27 cellular contexts compared by ENCODE assay signal in the genomic region with DNA sequence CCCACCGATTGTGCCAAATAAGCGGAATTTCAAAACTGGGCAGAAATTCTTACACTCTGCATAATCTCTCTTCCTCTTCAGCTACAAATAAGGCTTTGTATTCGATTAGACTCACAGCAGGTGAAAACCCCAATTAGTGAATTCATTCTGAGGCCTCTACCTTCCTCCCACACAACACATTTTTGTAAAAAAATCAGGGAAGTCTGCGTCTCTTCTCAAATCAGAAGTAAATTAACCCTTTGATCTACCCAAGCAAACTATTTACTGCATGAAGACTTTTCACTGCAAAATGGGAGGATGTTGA.
DNase-seq lines count a peak whose midpoint lies in the region; ATAC-seq, FAIRE-seq and TF ChIP-seq lines count a peak whose summit lies in the region.
"Had no signal": no experiment of that assay in that cellular context is flagged by ENCODE, and none has a peak within 500 bp of the region (broad histone marks: within the 10 kb centered on the region; RNA-seq: fewer than 3 reads in every experiment).

No MANE protein-coding gene starts in this region.

- no peaks in the 10 kb centered on the region for H4K20me1 ChIP-seq in astrocyte (ENCODE audit: insufficient read depth, low read length)

- H3K27ac Mint-ChIP-seq in astrocyte (ENCODE audit: unreplicated experiment) = peak overlapping the region; percentile 15
- no peak overlapping the region for H3K27ac Mint-ChIP-seq in natural killer cell
- H3K27ac Mint-ChIP-seq: activated naive CD4-positive, alpha-beta T cell treated with anti-CD3 and anti-CD28 coated beads, Interleukin-2, amount 10 ng/mL, durations not matched to agents 7 days and 5 days; nephron progenitor cell; type B pancreatic cell had no signal

- H3K4me3 ChIP-seq in astrocyte (ENCODE audit: insufficient read depth, low read depth, low read length) (no peak overlapping the region), retinal pigment epithelial cell (ENCODE audit: low read length) (no peak overlapping the region)
- H3K4me3 ChIP-seq: colonic mucosa, HAP-1, mucosa of descending colon had no signal

- no peak for TF ChIP-seq CTCF in astrocyte (IDR thresholded peaks at IDR 0.05; ENCODE audit: insufficient read depth, low read depth, low read length)
- TF ChIP-seq CTCF in retinal pigment epithelial cell (conservative IDR thresholded peaks at IDR 0.05; ENCODE audit: low read depth, low read length) = no peak
- TF ChIP-seq CTCF in natural killer cell (IDR thresholded peaks at IDR 0.05) = no peak

- H3K4me3 Mint-ChIP-seq in astrocyte (ENCODE audit: unreplicated experiment) = no peak overlapping the region
- H3K4me3 Mint-ChIP-seq in natural killer cell = no peak overlapping the region
- H3K4me3 Mint-ChIP-seq: activated naive CD4-positive, alpha-beta T cell treated with anti-CD3 and anti-CD28 coated beads, Interleukin-2, amount 10 ng/mL, durations not matched to agents 7 days and 5 days; nephron progenitor cell; type B pancreatic cell had no signal

- H3K9me3 ChIP-seq in astrocyte (ENCODE audit: insufficient read depth, low read depth, low read length) = no peaks in the 10 kb centered on the region
- H3K9me3 ChIP-seq: colonic mucosa, HAP-1, mucosa of descending colon had no signal

- H3K36me3 Mint-ChIP-seq in astrocyte (ENCODE audit: low read depth, unreplicated experiment) = no peaks in the 10 kb centered on the region
- no peaks in the 10 kb centered on the region for H3K36me3 Mint-ChIP-seq in natural killer cell
- H3K36me3 Mint-ChIP-seq: activated naive CD4-positive, alpha-beta T cell treated with anti-CD3 and anti-CD28 coated beads, Interleukin-2, amount 10 ng/mL, durations not matched to agents 7 days and 5 days; type B pancreatic cell had no signal

- FAIRE-seq in astrocyte (lab: Jason Lieb, UNC) = peak; percentile 20
- FAIRE-seq: bronchial epithelial cell had no signal

- H3K9me3 Mint-ChIP-seq in astrocyte (ENCODE audit: unreplicated experiment) (peaks cover 3% of the 10 kb centered on the region), natural killer cell (peaks cover 0 to 4% of the 10 kb centered on the region in 2 donors)
- H3K9me3 Mint-ChIP-seq: activated naive CD4-positive, alpha-beta T cell treated with anti-CD3 and anti-CD28 coated beads, Interleukin-2, amount 10 ng/mL, durations not matched to agents 7 days and 5 days; type B pancreatic cell had no signal

- no peak overlapping the region for H3K4me2 ChIP-seq in astrocyte (ENCODE audit: low read length)

- H3K27ac ChIP-seq in astrocyte (ENCODE audit: low read depth, low read length) = no peak overlapping the region
- H3K27ac ChIP-seq: C4-2B, colonic mucosa, parathyroid adenoma had no signal

- intact Hi-C loops in natural killer cell (cut with micrococcal nuclease) = no loop called here

- peaks cover 12% of the 10 kb centered on the region for H3K4me1 Mint-ChIP-seq in astrocyte (ENCODE audit: low read depth, unreplicated experiment)
- no peaks in the 10 kb centered on the region for H3K4me1 Mint-ChIP-seq in natural killer cell
- H3K4me1 Mint-ChIP-seq: activated naive CD4-positive, alpha-beta T cell treated with anti-CD3 and anti-CD28 coated beads, Interleukin-2, amount 10 ng/mL, durations not matched to agents 7 days and 5 days had no signal

- DNase-seq in astrocyte (ENCODE audit: low read depth) = no peak
- DNase-seq in retinal pigment epithelial cell (ENCODE audit: low read depth) = peak; percentile 33
- no peak for DNase-seq in activated effector memory CD4-positive, alpha-beta T cell treated with anti-CD3 and anti-CD28 coated beads, Interleukin-2, amount 50 U/mL, for 16 hours
- DNase-seq in natural killer cell = no peak
- DNase-seq: activated naive CD4-positive, alpha-beta T cell treated with anti-CD3 and anti-CD28 coated beads, Interleukin-2, amount 10 ng/mL, durations not matched to agents 7 days and 5 days; colonic mucosa; DND-41; effector CD8-positive, alpha-beta T cell; left ventricle myocardium superior; mucosa of descending colon; NCI-H187 treated with DMSO at 0.1 percent for 48 hours; NCI-H524 treated with DMSO at 0.1 percent for 48 hours; nephron progenitor cell; NK-92 treated with Interleukin-12 subunit alpha and Interleukin-12 subunit beta, amount 100 ng/mL, for 24 hours; right cardiac atrium; Right ventricle myocardium superior; stimulated activated CD4-positive, alpha-beta T cell treated with anti-CD3 and anti-CD28 coated beads, Interleukin-2, amount 100 ng/mL, for 48 hours; substantia nigra; T-helper 9 cell had no signal

- no peaks in the 10 kb centered on the region for H3K4me1 ChIP-seq in astrocyte (ENCODE audit: insufficient read depth, low read length)
- H3K4me1 ChIP-seq: colonic mucosa, parathyroid adenoma had no signal

- H3K27me3 Mint-ChIP-seq in astrocyte (ENCODE audit: low read depth, unreplicated experiment) (no peaks in the 10 kb centered on the region), natural killer cell (ENCODE audit: low read depth in 2 of 2) (peaks cover 0 to 20% of the 10 kb centered on the region in 2 donors)
- H3K27me3 Mint-ChIP-seq: type B pancreatic cell had no signal

- no peak overlapping the region for H3K9ac ChIP-seq in astrocyte (ENCODE audit: low read length)
- H3K9ac ChIP-seq: parathyroid adenoma had no signal

- no peaks in the 10 kb centered on the region for H3K36me3 ChIP-seq in astrocyte (ENCODE audit: insufficient read depth, low read length)
- H3K36me3 ChIP-seq: colonic mucosa, HAP-1 had no signal

- H3K27me3 ChIP-seq in astrocyte (ENCODE audit: insufficient read depth, low read length) = no peaks in the 10 kb centered on the region
- H3K27me3 ChIP-seq: colonic mucosa had no signal

- ATAC-seq in GM18868 (IDR thresholded peaks at IDR 0.05; ENCODE audit: unreplicated experiment) = peak; percentile 64
- ATAC-seq in HG02678 (IDR thresholded peaks at IDR 0.05; ENCODE audit: unreplicated experiment) = peak; percentile 56
- no peak for ATAC-seq in GM18909 (IDR thresholded peaks at IDR 0.05; ENCODE audit: poor library complexity, unreplicated experiment)
- no peak for ATAC-seq in natural killer cell
- ATAC-seq: mucosa of descending colon, right cardiac atrium had no signal

- no peaks in the 10 kb centered on the region for H3K79me2 ChIP-seq in astrocyte (ENCODE audit: insufficient read depth, low read length)
- H3K79me2 ChIP-seq: parathyroid adenoma had no signal

- no peak overlapping the region for H2AFZ ChIP-seq in astrocyte (ENCODE audit: low read depth, low read length)
- H2AFZ ChIP-seq: parathyroid adenoma had no signal

Comparison
In these comparisons a context has a peak if more than half of its experiments do, and no peak if none do; other contexts are left out.
1. ATAC-seq: peak in GM18868 (single experiment) and HG02678 (single experiment); none in GM18909 (single experiment) and natural killer cell (0 of 3).